ENCODE assay signal across 21 cellular contexts in genomic region chr6:24959333-24959732, GRCh38. TPM values are rescaled to one million over a fixed set of nuclear protein-coding genes. Genes with fewer than 3 reads are reported as not detected.
DNase-seq lines count a peak whose midpoint lies in the region; ATAC-seq and TF ChIP-seq lines count a peak whose summit lies in the region.
"Had no signal": no experiment of that assay in that cellular context is flagged by ENCODE, and none has a peak within 500 bp of the region (broad histone marks: within the 10 kb centered on the region; RNA-seq: fewer than 3 reads in every experiment).

No MANE protein-coding gene starts in this region.

- peak overlapping the region; percentile 82 for H3K27ac Mint-ChIP-seq in activated CD4-positive, alpha-beta T cell treated with anti-CD3 and anti-CD28 coated beads, Interleukin-2, amount 10 ng/mL, durations not matched to agents 7 days and 5 days
- H3K27ac Mint-ChIP-seq in IgD-negative memory B cell: peak overlapping the region in 2 of 3 donors; percentile 14 to 55
- H3K27ac Mint-ChIP-seq in activated T-helper 1 cell treated with anti-CD3 and anti-CD28 coated beads, Interleukin-12 subunit alpha, Interleukin-12 subunit beta, Interleukin-2, Interleukin-4 antibody, amounts not matched to agents 30 ng/mL and 10 ng/mL and 1 ng/mL, durations not matched to agents 14 hours and 24 hours and 36 hours: no peak overlapping the region
- H3K27ac Mint-ChIP-seq: brain, mesothelial cell of epicardium had no signal

- TF ChIP-seq CTCF in neutrophil (IDR thresholded peaks at IDR 0.05): no peak
- TF ChIP-seq CTCF in ovary (IDR thresholded peaks at IDR 0.05): no peak

- no peaks in the 10 kb centered on the region for H3K27me3 ChIP-seq in neutrophil
- no peaks in the 10 kb centered on the region for H3K27me3 ChIP-seq in ovary

- WGBS in ovary, 3 donors: 28 to 63% (median 58%) methylated on average over 1 of the region's 1 CpG

- CTCF ChIA-PET in activated CD4-positive, alpha-beta T cell treated with anti-CD3 and anti-CD28 coated beads, Interleukin-2, amount 10 ng/mL, durations not matched to agents 7 days and 5 days (lab: Charles Lee): interaction anchor here (1.1 kb wide), 1 partner anchor 8 kb away, joined by 3 read pairs; no protein-coding TSS in a partner anchor

- no peak for TF ChIP-seq POLR2A in ovary (IDR thresholded peaks at IDR 0.05)

- H3K9me3 Mint-ChIP-seq in activated CD4-positive, alpha-beta T cell treated with anti-CD3 and anti-CD28 coated beads, Interleukin-2, amount 10 ng/mL, durations not matched to agents 7 days and 5 days: peaks cover 25% of the 10 kb centered on the region
- peaks cover 0 to 3% (median 0%) of the 10 kb centered on the region in 3 donors for H3K9me3 Mint-ChIP-seq in IgD-negative memory B cell
- H3K9me3 Mint-ChIP-seq in activated T-helper 1 cell treated with anti-CD3 and anti-CD28 coated beads, Interleukin-12 subunit alpha, Interleukin-12 subunit beta, Interleukin-2, Interleukin-4 antibody, amounts not matched to agents 30 ng/mL and 10 ng/mL and 1 ng/mL, durations not matched to agents 14 hours and 24 hours and 36 hours: peaks cover 13% of the 10 kb centered on the region
- H3K9me3 Mint-ChIP-seq: mesothelial cell of epicardium had no signal

- H3K9me3 ChIP-seq in neutrophil (no peaks in the 10 kb centered on the region), ovary (no peaks in the 10 kb centered on the region)

- intact Hi-C loops in activated T-helper 1 cell treated with anti-CD3 and anti-CD28 coated beads, Interleukin-12 subunit alpha, Interleukin-12 subunit beta, Interleukin-2, Interleukin-4 antibody, amounts not matched to agents 30 ng/mL and 10 ng/mL and 1 ng/mL, durations not matched to agents 14 hours and 24 hours and 36 hours (cut with micrococcal nuclease): loop anchor here (1.0 kb wide), 1 partner anchor 8 kb away; no protein-coding TSS in a partner anchor
- intact Hi-C loops in ovary (cut with DNase I): no loop called here

- ATAC-seq in HG03460 (IDR thresholded peaks at IDR 0.05; ENCODE audit: unreplicated experiment): no peak
- ATAC-seq: right cardiac atrium had no signal

- H3K27ac ChIP-seq in neutrophil: peak overlapping the region; percentile 81
- H3K27ac ChIP-seq in ovary: no peak overlapping the region

- H3K4me1 ChIP-seq in neutrophil (ENCODE audit: control insufficient read depth in 1 of 2, insufficient read depth in 1 of 2, low read depth in 1 of 2, low read length in 1 of 2) (peaks cover 37 to 57% of the 10 kb centered on the region in 2 experiments), ovary (ENCODE audit: insufficient read depth) (no peaks in the 10 kb centered on the region)

- H3K36me3 Mint-ChIP-seq in activated CD4-positive, alpha-beta T cell treated with anti-CD3 and anti-CD28 coated beads, Interleukin-2, amount 10 ng/mL, durations not matched to agents 7 days and 5 days (ENCODE audit: low read depth): peaks cover 60% of the 10 kb centered on the region
- peaks cover 4% of the 10 kb centered on the region for H3K36me3 Mint-ChIP-seq in IgD-negative memory B cell
- peaks cover 20% of the 10 kb centered on the region for H3K36me3 Mint-ChIP-seq in activated T-helper 1 cell treated with anti-CD3 and anti-CD28 coated beads, Interleukin-12 subunit alpha, Interleukin-12 subunit beta, Interleukin-2, Interleukin-4 antibody, amounts not matched to agents 30 ng/mL and 10 ng/mL and 1 ng/mL, durations not matched to agents 14 hours and 24 hours and 36 hours (ENCODE audit: low read depth)
- H3K36me3 Mint-ChIP-seq: brain, mesothelial cell of epicardium had no signal

- peaks cover 84% of the 10 kb centered on the region for H3K4me1 Mint-ChIP-seq in activated CD4-positive, alpha-beta T cell treated with anti-CD3 and anti-CD28 coated beads, Interleukin-2, amount 10 ng/mL, durations not matched to agents 7 days and 5 days
- H3K4me1 Mint-ChIP-seq in IgD-negative memory B cell: peaks cover 62 to 72% (median 72%) of the 10 kb centered on the region in 3 donors
- peaks cover 69% of the 10 kb centered on the region for H3K4me1 Mint-ChIP-seq in activated T-helper 1 cell treated with anti-CD3 and anti-CD28 coated beads, Interleukin-12 subunit alpha, Interleukin-12 subunit beta, Interleukin-2, Interleukin-4 antibody, amounts not matched to agents 30 ng/mL and 10 ng/mL and 1 ng/mL, durations not matched to agents 14 hours and 24 hours and 36 hours (ENCODE audit: low read depth)
- H3K4me1 Mint-ChIP-seq: mesothelial cell of epicardium had no signal

- POLR2A ChIA-PET in activated CD4-positive, alpha-beta T cell treated with anti-CD3 and anti-CD28 coated beads, Interleukin-2, amount 10 ng/mL, durations not matched to agents 7 days and 5 days (lab: Charles Lee): interaction anchor here (0.9 kb wide), 1 partner anchor 10 kb away, joined by 3 read pairs; no protein-coding TSS in a partner anchor

- H3K36me3 ChIP-seq in neutrophil (no peaks in the 10 kb centered on the region), ovary (no peaks in the 10 kb centered on the region)

- H3K4me3 ChIP-seq in neutrophil (ENCODE audit: low read depth in 1 of 2, low read length in 1 of 2) (no peak overlapping the region), ovary (no peak overlapping the region)

- no peak for DNase-seq in activated CD4-positive, alpha-beta T cell treated with anti-CD3 and anti-CD28 coated beads, Interleukin-2, amount 10 ng/mL, durations not matched to agents 7 days and 5 days
- DNase-seq in activated CD4-positive, alpha-beta T cell treated with anti-CD3 and anti-CD28 coated beads, Interleukin-2, amount 50 U/mL, for 48 hours: no peak
- DNase-seq in activated T-helper 1 cell treated with anti-CD3 and anti-CD28 coated beads, Interleukin-12 subunit alpha, Interleukin-12 subunit beta, Interleukin-2, Interleukin-4 antibody, amounts not matched to agents 30 ng/mL and 10 ng/mL and 1 ng/mL, durations not matched to agents 14 hours and 24 hours and 36 hours (ENCODE audit: low spot score): no peak
- no peak for DNase-seq in ovary
- DNase-seq in NK-92 treated with Interleukin-12 subunit alpha and Interleukin-12 subunit beta, amount 100 ng/mL, for 24 hours (lab: John Stamatoyannopoulos, UW): no peak
- DNase-seq: ACHN; activated CD4-positive, CD25-positive, alpha-beta regulatory T cell; cortex of kidney; DMS79 treated with DMSO at 0.1 percent for 48 hours; foreskin fibroblast; kidney glomerular epithelial cell; NCI-H1436 treated with DMSO at 0.1 percent for 48 hours; NCI-H226; nucleus accumbens; right cardiac atrium had no signal

- no peak for TF ChIP-seq EP300 in ovary (IDR thresholded peaks at IDR 0.05)

- no peak overlapping the region for H3K4me3 Mint-ChIP-seq in activated CD4-positive, alpha-beta T cell treated with anti-CD3 and anti-CD28 coated beads, Interleukin-2, amount 10 ng/mL, durations not matched to agents 7 days and 5 days
- peak overlapping the region in 2 of 4 donors; percentile 23 to 74 for H3K4me3 Mint-ChIP-seq in IgD-negative memory B cell
- H3K4me3 Mint-ChIP-seq in activated T-helper 1 cell treated with anti-CD3 and anti-CD28 coated beads, Interleukin-12 subunit alpha, Interleukin-12 subunit beta, Interleukin-2, Interleukin-4 antibody, amounts not matched to agents 30 ng/mL and 10 ng/mL and 1 ng/mL, durations not matched to agents 14 hours and 24 hours and 36 hours: peak overlapping the region; percentile 47
- H3K4me3 Mint-ChIP-seq: brain, mesothelial cell of epicardium had no signal

- no peaks in the 10 kb centered on the region for H3K27me3 Mint-ChIP-seq in activated CD4-positive, alpha-beta T cell treated with anti-CD3 and anti-CD28 coated beads, Interleukin-2, amount 10 ng/mL, durations not matched to agents 7 days and 5 days
- H3K27me3 Mint-ChIP-seq in IgD-negative memory B cell: no peaks in the 10 kb centered on the region
- H3K27me3 Mint-ChIP-seq in activated T-helper 1 cell treated with anti-CD3 and anti-CD28 coated beads, Interleukin-12 subunit alpha, Interleukin-12 subunit beta, Interleukin-2, Interleukin-4 antibody, amounts not matched to agents 30 ng/mL and 10 ng/mL and 1 ng/mL, durations not matched to agents 14 hours and 24 hours and 36 hours (ENCODE audit: insufficient read depth): no peaks in the 10 kb centered on the region
- H3K27me3 Mint-ChIP-seq: brain had no signal

RNA-seq across cellular contexts. Expression of gene RIPOR2, which starts 23.6 kb away (rescaled TPM):
- 100 to 1,000 TPM; 287 to 303 TPM for total RNA-seq in activated CD4-positive, alpha-beta T cell treated with anti-CD3 and anti-CD28 coated beads, Interleukin-2, amount 10 ng/mL, durations not matched to agents 7 days and 5 days
- polyA plus RNA-seq in IgD-negative memory B cell (561 TPM), ovary (1 to 10 TPM; 3.6 to 8.1 TPM)
- 30.8 and 31.1 TPM in 2 replicates for total RNA-seq in activated T-helper 1 cell treated with anti-CD3 and anti-CD28 coated beads, Interleukin-12 subunit alpha, Interleukin-12 subunit beta, Interleukin-2, Interleukin-4 antibody, amounts not matched to agents 30 ng/mL and 10 ng/mL and 1 ng/mL, durations not matched to agents 14 hours and 24 hours and 36 hours
- 10 to 100 TPM in 1 of 7 donors, 1 to 10 TPM in 6; 1.1 to 14.4 (median 4.5) TPM for total RNA-seq in ovary
- total RNA-seq: HT1080 had no signal
